ENCODE assay signal across 8 cellular contexts in the genomic region with DNA sequence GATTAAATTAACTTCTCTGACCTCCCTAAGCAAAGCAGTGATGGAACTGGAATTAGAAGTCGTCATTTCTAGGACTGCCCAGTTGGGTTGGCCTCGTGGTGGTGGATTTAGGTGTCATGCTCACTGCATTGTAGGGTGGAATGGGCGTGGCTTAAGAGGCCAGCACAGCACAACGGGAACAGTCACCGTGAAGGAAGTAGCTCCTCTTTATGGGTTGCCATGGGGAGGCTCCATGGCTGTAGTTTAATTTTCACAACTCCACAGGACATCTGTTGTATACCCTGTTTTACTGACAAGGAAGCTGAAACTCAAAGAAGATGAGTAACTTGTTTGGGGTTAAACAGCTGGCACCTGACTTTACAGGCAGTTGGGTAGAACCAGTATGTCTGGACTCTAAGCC.
A peak's percentile ranks its signal among the peaks of the same experiment; 100 is the strongest.
DNase-seq lines count a peak whose midpoint lies in the region; ATAC-seq, FAIRE-seq and TF ChIP-seq lines count a peak whose summit lies in the region.

No MANE protein-coding gene starts in this region.

- H3K36me3 Mint-ChIP-seq in T-helper 2 cell treated with Interferon-gamma antibody and Interleukin-4, amounts not matched to agents 5 μg/mL and 100 μg/mL, for 36 hours (ENCODE audit: low read depth): peaks cover 65% of the 10 kb centered on the region

- no peaks in the 10 kb centered on the region for H3K9me3 ChIP-seq in cardiac muscle cell (ENCODE audit: low read depth)

- H3K4me1 ChIP-seq in cardiac muscle cell (ENCODE audit: low read depth): peaks cover 29% of the 10 kb centered on the region

- H3K27me3 ChIP-seq in cardiac muscle cell: no peaks in the 10 kb centered on the region

- H3K27me3 Mint-ChIP-seq in T-helper 2 cell treated with Interferon-gamma antibody and Interleukin-4, amounts not matched to agents 5 μg/mL and 100 μg/mL, for 36 hours (ENCODE audit: low read depth): no peaks in the 10 kb centered on the region

- H3K4me3 ChIP-seq in cardiac muscle cell: no peak overlapping the region

- H3K4me1 Mint-ChIP-seq in T-helper 2 cell treated with Interferon-gamma antibody and Interleukin-4, amounts not matched to agents 5 μg/mL and 100 μg/mL, for 36 hours (ENCODE audit: low read depth): peaks cover 63% of the 10 kb centered on the region

- peak; percentile 97 for FAIRE-seq in GM19239 (lab: Jason Lieb, UNC)

- peak overlapping the region; percentile 87 for H3K27ac ChIP-seq in cardiac muscle cell

- no peak for DNase-seq in GM19239 (ENCODE audit: insufficient read length, low spot score)
- DNase-seq in T-helper 2 cell treated with Interferon-gamma antibody and Interleukin-4, amounts not matched to agents 5 μg/mL and 100 μg/mL, for 36 hours (ENCODE audit: low spot score): peak; percentile 78
- DNase-seq in cardiac muscle cell (ENCODE audit: low read depth in 1 of 2, low spot score in 1 of 2): no peak
- peak in 5 of 6 experiments; percentile 22 to 52 (median 33) for DNase-seq in stimulated activated naive CD4-positive, alpha-beta T cell (lab: John Stamatoyannopoulos, UW)
- no peak for DNase-seq in hypothalamus (lab: John Stamatoyannopoulos, UW)
- no peak for DNase-seq in DMS53 treated with DMSO at 0.1 percent for 48 hours (lab: John Stamatoyannopoulos, UW; ENCODE audit: unreplicated experiment)
- no peak for DNase-seq in islet precursor cell

- H3K27ac Mint-ChIP-seq in T-helper 2 cell treated with Interferon-gamma antibody and Interleukin-4, amounts not matched to agents 5 μg/mL and 100 μg/mL, for 36 hours: peak overlapping the region; percentile 87

- no peaks in the 10 kb centered on the region for H3K36me3 ChIP-seq in cardiac muscle cell

- ATAC-seq in HG03060 (IDR thresholded peaks at IDR 0.05; ENCODE audit: low read depth, unreplicated experiment): peak; percentile 36

- no peak for TF ChIP-seq CTCF in cardiac muscle cell (IDR thresholded peaks at IDR 0.05; ENCODE audit: low read depth, low read length)

- H3K4me3 Mint-ChIP-seq in T-helper 2 cell treated with Interferon-gamma antibody and Interleukin-4, amounts not matched to agents 5 μg/mL and 100 μg/mL, for 36 hours: peak overlapping the region; percentile 55

- H3K9me3 Mint-ChIP-seq in T-helper 2 cell treated with Interferon-gamma antibody and Interleukin-4, amounts not matched to agents 5 μg/mL and 100 μg/mL, for 36 hours: no peaks in the 10 kb centered on the region

Comparison
In these comparisons a context has a peak if more than half of its experiments do, and no peak if none do; other contexts are left out.
1. DNase-seq: peak in T-helper 2 cell treated with Interferon-gamma antibody and Interleukin-4, amounts not matched to agents 5 μg/mL and 100 μg/mL, for 36 hours (single experiment) and stimulated activated naive CD4-positive, alpha-beta T cell (5 of 6); none in GM19239 (single experiment), cardiac muscle cell (0 of 2), hypothalamus (0 of 51), DMS53 treated with DMSO at 0.1 percent for 48 hours (single experiment) and islet precursor cell (single experiment).